In genomic region chr1:43015269-43015668, GRCh38 we compare ENCODE assay signal across 20 cellular contexts. TPM values are rescaled to one million over a fixed set of nuclear protein-coding genes. Genes with fewer than 3 reads are reported as not detected.
DNase-seq lines count a peak whose midpoint lies in the region; ATAC-seq, FAIRE-seq and TF ChIP-seq lines count a peak whose summit lies in the region.
"Had no signal": no experiment of that assay in that cellular context is flagged by ENCODE, and none has a peak within 500 bp of the region (broad histone marks: within the 10 kb centered on the region; RNA-seq: fewer than 3 reads in every experiment).

No MANE protein-coding gene starts in this region.

- peaks cover 5% of the 10 kb centered on the region for H3K9me3 Mint-ChIP-seq in mesothelial cell of epicardium
- no peaks in the 10 kb centered on the region for H3K9me3 Mint-ChIP-seq in stimulated activated effector memory CD8-positive, alpha-beta T cell treated with anti-CD3 and anti-CD28 coated beads, Interleukin-12 subunit alpha, Interleukin-12 subunit beta, amount 100 ng/mL, for 72 hours

- no peak overlapping the region for H3K4me3 Mint-ChIP-seq in mesothelial cell of epicardium
- no peak overlapping the region for H3K4me3 Mint-ChIP-seq in stimulated activated effector memory CD8-positive, alpha-beta T cell treated with anti-CD3 and anti-CD28 coated beads, Interleukin-12 subunit alpha, Interleukin-12 subunit beta, amount 100 ng/mL, for 72 hours
- H3K4me3 Mint-ChIP-seq: CD4-positive, CD25-positive, alpha-beta regulatory T cell had no signal

- CTCF ChIA-PET in RWPE1 (lab: Yijun Ruan, JAX), result no interaction called here

- H3K27me3 Mint-ChIP-seq in mesothelial cell of epicardium (ENCODE audit: low read depth), result no peaks in the 10 kb centered on the region

- peak overlapping the region; percentile 79 for H3K27ac ChIP-seq in RWPE1
- H3K27ac ChIP-seq: GM23248 had no signal

- FAIRE-seq in urothelium cell line (lab: Jason Lieb, UNC), result no peak

- peak overlapping the region; percentile 47 for H3K27ac Mint-ChIP-seq in mesothelial cell of epicardium
- peak overlapping the region; percentile 21 for H3K27ac Mint-ChIP-seq in stimulated activated effector memory CD8-positive, alpha-beta T cell treated with anti-CD3 and anti-CD28 coated beads, Interleukin-12 subunit alpha, Interleukin-12 subunit beta, amount 100 ng/mL, for 72 hours

- POLR2A ChIA-PET in RWPE1 (lab: Yijun Ruan, JAX; ENCODE audit: low non-redundant PET), result interaction anchor here (0.6 kb wide), 1 partner anchor 25 kb away, joined by 4 read pairs; no protein-coding TSS in a partner anchor

- intact Hi-C loops in Right ventricle myocardium superior (cut with DNase I), result no loop called here

- no peak for ATAC-seq in stimulated activated effector memory CD8-positive, alpha-beta T cell treated with anti-CD3 and anti-CD28 coated beads, Interleukin-12 subunit alpha, Interleukin-12 subunit beta, amount 100 ng/mL, for 72 hours
- ATAC-seq in GM18909 (IDR thresholded peaks at IDR 0.05; ENCODE audit: poor library complexity, unreplicated experiment) (no peak), Right ventricle myocardium superior (ENCODE audit: poor library complexity) (no peak)
- ATAC-seq: Panc1, Right ventricle myocardium inferior had no signal

- peaks cover 36% of the 10 kb centered on the region for H3K4me1 Mint-ChIP-seq in mesothelial cell of epicardium
- no peaks in the 10 kb centered on the region for H3K4me1 Mint-ChIP-seq in stimulated activated effector memory CD8-positive, alpha-beta T cell treated with anti-CD3 and anti-CD28 coated beads, Interleukin-12 subunit alpha, Interleukin-12 subunit beta, amount 100 ng/mL, for 72 hours
- H3K4me1 Mint-ChIP-seq: CD4-positive, CD25-positive, alpha-beta regulatory T cell had no signal

- TF ChIP-seq CTCF in RWPE1 (conservative IDR thresholded peaks at IDR 0.05; ENCODE audit: low read depth), result no peak
- no peak for TF ChIP-seq CTCF in epithelial cell of esophagus (IDR thresholded peaks at IDR 0.05; ENCODE audit: insufficient read depth, low read depth, low read length, missing control alignments)
- TF ChIP-seq CTCF in mesothelial cell of epicardium (IDR thresholded peaks at IDR 0.05; ENCODE audit: unreplicated experiment), result no peak

- DNase-seq in RWPE1 (ENCODE audit: low spot score), result no peak
- DNase-seq in epithelial cell of esophagus (ENCODE audit: low read depth), result peak; percentile 61
- DNase-seq in mesothelial cell of epicardium (ENCODE audit: low spot score in 2 of 2, unreplicated experiment in 2 of 2), result no peak
- no peak for DNase-seq in stimulated activated effector memory CD8-positive, alpha-beta T cell treated with anti-CD3 and anti-CD28 coated beads, Interleukin-12 subunit alpha, Interleukin-12 subunit beta, amount 100 ng/mL, for 72 hours (ENCODE audit: low spot score in 2 of 2)
- DNase-seq in urothelium cell line (ENCODE audit: low spot score), result no peak
- DNase-seq in NCI-H1436 (lab: John Stamatoyannopoulos, UW), result no peak
- no peak for DNase-seq in Right ventricle myocardium superior
- DNase-seq: CD4-positive, CD25-positive, alpha-beta regulatory T cell; DMS79 treated with DMSO at 0.1 percent for 48 hours; GM23248; MM.1S; NCI-H1048; NCI-H1417 treated with DMSO at 0.1 percent for 48 hours; NCI-H187 treated with DMSO at 0.1 percent for 48 hours; NCI-H2227 treated with DMSO at 0.1 percent for 48 hours; NCI-H510A; NCI-H748 treated with DMSO at 0.1 percent for 48 hours had no signal

- no peak overlapping the region for H3K4me3 ChIP-seq in epithelial cell of esophagus (ENCODE audit: low read length)
- H3K4me3 ChIP-seq: GM23248 had no signal

- H3K36me3 Mint-ChIP-seq in mesothelial cell of epicardium, result no peaks in the 10 kb centered on the region
- H3K36me3 Mint-ChIP-seq in stimulated activated effector memory CD8-positive, alpha-beta T cell treated with anti-CD3 and anti-CD28 coated beads, Interleukin-12 subunit alpha, Interleukin-12 subunit beta, amount 100 ng/mL, for 72 hours, result no peaks in the 10 kb centered on the region
- H3K36me3 Mint-ChIP-seq: CD4-positive, CD25-positive, alpha-beta regulatory T cell had no signal

RNA-seq across cellular contexts. Expression of gene SLC2A1, which starts 56.6 kb away (rescaled TPM):
- total RNA-seq in mesothelial cell of epicardium (786 to 841 TPM (median 827 TPM) in 3 replicates), Right ventricle myocardium superior (41.2 TPM)

Comparison
In these comparisons a context has a peak if more than half of its experiments do, and no peak if none do; other contexts are left out.
1. RNA of gene SLC2A1, which starts 56.6 kb away (total RNA-seq): 786 to 841 TPM in mesothelial cell of epicardium; 41.2 TPM in Right ventricle myocardium superior (single experiment); every median in the first group is over 10 times any median in the second.